Comparison of ENCODE assay signal across 9 cellular contexts in the genomic region with DNA sequence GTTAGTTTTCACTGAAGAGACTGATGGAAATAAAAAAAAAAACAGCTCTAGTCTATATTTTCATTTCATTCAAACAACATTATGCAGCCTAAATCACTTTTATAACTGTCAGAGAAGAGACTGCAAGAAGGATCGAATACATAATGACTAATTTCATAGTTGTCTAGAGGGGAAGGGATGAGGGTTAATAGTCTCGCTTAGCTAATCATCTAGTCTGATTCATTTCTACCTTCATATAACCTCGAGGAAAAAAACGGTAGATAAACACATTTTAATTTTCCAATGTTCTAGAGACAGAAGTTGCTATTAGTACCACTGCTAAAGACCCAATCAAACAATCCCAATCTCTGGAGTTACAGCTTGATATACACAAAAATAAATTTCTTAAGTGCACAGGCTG. TPM values are rescaled to one million over a fixed set of nuclear protein-coding genes. Genes with fewer than 3 reads are reported as not detected.
DNase-seq lines count a peak whose midpoint lies in the region; TF ChIP-seq lines count a peak whose summit lies in the region.
"Had no signal": no experiment of that assay in that cellular context is flagged by ENCODE, and none has a peak within 500 bp of the region (broad histone marks: within the 10 kb centered on the region; RNA-seq: fewer than 3 reads in every experiment).

No MANE protein-coding gene starts in this region.

- TF ChIP-seq CTCF in AG04450 (IDR thresholded peaks at IDR 0.05; ENCODE audit: low read depth, low read length) = no peak
- no peak for TF ChIP-seq CTCF in H9 (conservative IDR thresholded peaks at IDR 0.05)
- no peak for TF ChIP-seq CTCF in tibial nerve (IDR thresholded peaks at IDR 0.05)

- no peak overlapping the region for H4K91ac ChIP-seq in H9 (ENCODE audit: insufficient read length, low read depth, low read length)

- no peak overlapping the region for H3K23ac ChIP-seq in H9 (ENCODE audit: insufficient read length, low read depth, low read length)

- H3K79me2 ChIP-seq in H9 (ENCODE audit: insufficient read depth, low read length) = peaks cover 66% of the 10 kb centered on the region; the same call in 1 of the 2 replicates

- H3K27ac ChIP-seq in AG04450 (ENCODE audit: low read depth, low read length) (no peak overlapping the region), H9 (ENCODE audit: insufficient read length, low read depth, low read length) (no peak overlapping the region), tibial nerve (no peak overlapping the region)

- H3K9ac ChIP-seq in H9 (ENCODE audit: extremely low read depth, insufficient read length, low read length) = no peak overlapping the region

- CTCF ChIA-PET in AG04450 (lab: Charles Lee) (interaction anchor here (1.6 kb wide), 1 partner anchor 139 kb away, joined by 11 read pairs; no protein-coding TSS in a partner anchor), HEK293T (lab: Yijun Ruan, JAX) (interaction anchor here (1.1 kb wide), 1 partner anchor 139 kb away, joined by 4 read pairs; no protein-coding TSS in a partner anchor)

- H3K4me1 ChIP-seq in H9 (ENCODE audit: insufficient read depth, low read length) (no peaks in the 10 kb centered on the region; the same call in 1 of the 2 replicates), tibial nerve (peaks cover 0 to 56% (median 38%) of the 10 kb centered on the region in 4 donors)

- peaks cover 34 to 44% of the 10 kb centered on the region in 2 experiments for H3K4me1 Mint-ChIP-seq in H9
- peaks cover 34% of the 10 kb centered on the region for H3K4me1 Mint-ChIP-seq in activated T-helper 2 cell treated with anti-CD3 and anti-CD28 coated beads, Interferon-gamma antibody, Interleukin-2, Interleukin-4, amounts not matched to agents 10 μg/mL and 5 μg/mL and 100 μg/mL, durations not matched to agents 14 hours and 24 hours and 36 hours (ENCODE audit: low read depth)

- no peak for TF ChIP-seq EP300 in tibial nerve (IDR thresholded peaks at IDR 0.05)

- POLR2A ChIA-PET in AG04450 (lab: Yijun Ruan, JAX) (interaction anchor here (0.5 to 0.8 kb wide), 3 partner anchors 29 to 118 kb away, joined by 3 read pairs; a partner anchor contains a TSS), HEK293T (lab: Yijun Ruan, JAX) (no interaction called here)

- H2BK120ac ChIP-seq in H9 (ENCODE audit: low read depth, low read length, poor library complexity, severe bottlenecking) = no peak overlapping the region

- no peak overlapping the region for H2AK5ac ChIP-seq in H9 (ENCODE audit: insufficient read length, low read length)

- no peak overlapping the region for H3T11ph ChIP-seq in H9 (ENCODE audit: low read length)

- H3K9me3 Mint-ChIP-seq in H9 = no peaks in the 10 kb centered on the region
- H3K9me3 Mint-ChIP-seq in activated T-helper 2 cell treated with anti-CD3 and anti-CD28 coated beads, Interferon-gamma antibody, Interleukin-2, Interleukin-4, amounts not matched to agents 10 μg/mL and 5 μg/mL and 100 μg/mL, durations not matched to agents 14 hours and 24 hours and 36 hours = no peaks in the 10 kb centered on the region

- H3K14ac ChIP-seq in H9 (ENCODE audit: insufficient read depth, low read length) = no peak overlapping the region

- DNase-seq in AG04450 (ENCODE audit: low read depth, low spot score) = no peak
- no peak for DNase-seq in H9
- no peak for DNase-seq in activated T-helper 2 cell treated with anti-CD3 and anti-CD28 coated beads, Interferon-gamma antibody, Interleukin-2, Interleukin-4, amounts not matched to agents 10 μg/mL and 5 μg/mL and 100 μg/mL, durations not matched to agents 14 hours and 24 hours and 36 hours (ENCODE audit: low spot score)
- DNase-seq in iris pigment epithelial cell (ENCODE audit: low read depth) = peak; percentile 71
- DNase-seq in NCI-H2107 (lab: John Stamatoyannopoulos, UW) = no peak
- DNase-seq in NCI-H446 (lab: John Stamatoyannopoulos, UW) = no peak
- DNase-seq in tibial nerve (ENCODE audit: low spot score in 2 of 2) = no peak
- no peak for DNase-seq in HEK293T (ENCODE audit: extremely low spot score)
- DNase-seq: central memory CD4-positive, alpha-beta T cell had no signal

- no peak overlapping the region for H3K27ac Mint-ChIP-seq in H9
- H3K27ac Mint-ChIP-seq in activated T-helper 2 cell treated with anti-CD3 and anti-CD28 coated beads, Interferon-gamma antibody, Interleukin-2, Interleukin-4, amounts not matched to agents 10 μg/mL and 5 μg/mL and 100 μg/mL, durations not matched to agents 14 hours and 24 hours and 36 hours = peak overlapping the region; percentile 81

- peaks cover 3% of the 10 kb centered on the region for H3K79me1 ChIP-seq in H9 (ENCODE audit: insufficient read depth, low read depth, low read length, poor library complexity, severe bottlenecking)

- intact Hi-C loops in activated T-helper 2 cell treated with anti-CD3 and anti-CD28 coated beads, Interferon-gamma antibody, Interleukin-2, Interleukin-4, amounts not matched to agents 10 μg/mL and 5 μg/mL and 100 μg/mL, durations not matched to agents 14 hours and 24 hours and 36 hours (cut with micrococcal nuclease) = loop anchor here (10.0 kb wide), 2 partner anchors 139 to 649 kb away; a partner anchor contains a TSS

- H3K4me2 ChIP-seq in H9 (ENCODE audit: insufficient read depth, insufficient read length, low read length) = peak overlapping the region; percentile 86

- no peak overlapping the region for H2BK20ac ChIP-seq in H9 (ENCODE audit: low read depth, low read length, poor library complexity, severe bottlenecking)

- no peak overlapping the region for H2BK15ac ChIP-seq in H9 (ENCODE audit: low read depth, low read length)

- no peak for TF ChIP-seq POLR2A in tibial nerve (IDR thresholded peaks at IDR 0.05)

- no peak overlapping the region; a peak in 3 of 5 replicates for H3K4me3 Mint-ChIP-seq in H9
- no peak overlapping the region for H3K4me3 Mint-ChIP-seq in activated T-helper 2 cell treated with anti-CD3 and anti-CD28 coated beads, Interferon-gamma antibody, Interleukin-2, Interleukin-4, amounts not matched to agents 10 μg/mL and 5 μg/mL and 100 μg/mL, durations not matched to agents 14 hours and 24 hours and 36 hours (ENCODE audit: low read depth)

- peaks cover 20 to 31% (median 27%) of the 10 kb centered on the region in 3 experiments for H3K36me3 Mint-ChIP-seq in H9 (ENCODE audit: insufficient read depth in 1 of 3, low read depth in 3 of 3)
- H3K36me3 Mint-ChIP-seq in activated T-helper 2 cell treated with anti-CD3 and anti-CD28 coated beads, Interferon-gamma antibody, Interleukin-2, Interleukin-4, amounts not matched to agents 10 μg/mL and 5 μg/mL and 100 μg/mL, durations not matched to agents 14 hours and 24 hours and 36 hours (ENCODE audit: low read depth) = peaks cover 51% of the 10 kb centered on the region

- H2BK5ac ChIP-seq in H9 (ENCODE audit: insufficient read length, low read length) = no peak overlapping the region

- H3K4ac ChIP-seq in H9 (ENCODE audit: low read depth, low read length) = no peak overlapping the region

- no peak overlapping the region for H4K8ac ChIP-seq in H9 (replicated peaks; ENCODE audit: insufficient read length, low read depth, low read length)

- H2AFZ ChIP-seq in H9 (ENCODE audit: low read length) = no peak overlapping the region

- no peaks in the 10 kb centered on the region for H4K20me1 ChIP-seq in H9 (ENCODE audit: control insufficient read depth, insufficient read depth, insufficient read length)

- peak overlapping the region; percentile 39; the same call in 1 of the 2 replicates for H3K4me3 ChIP-seq in AG04450 (ENCODE audit: low read depth, low read length)
- H3K4me3 ChIP-seq in tibial nerve = peak overlapping the region in 1 of 4 donors; percentile 14

- no peak overlapping the region for H4K5ac ChIP-seq in H9 (ENCODE audit: insufficient read length, low read depth, low read length)

- H3K9me3 ChIP-seq in AG04450 (ENCODE audit: control insufficient read depth, insufficient read depth, low read length) (peaks cover 2% of the 10 kb centered on the region; the same call in 1 of the 2 replicates), H9 (ENCODE audit: control insufficient read depth, low read depth, low read length) (no peaks in the 10 kb centered on the region), tibial nerve (no peaks in the 10 kb centered on the region)

- no peaks in the 10 kb centered on the region for H3K27me3 Mint-ChIP-seq in H9 (ENCODE audit: low read depth)
- no peaks in the 10 kb centered on the region for H3K27me3 Mint-ChIP-seq in activated T-helper 2 cell treated with anti-CD3 and anti-CD28 coated beads, Interferon-gamma antibody, Interleukin-2, Interleukin-4, amounts not matched to agents 10 μg/mL and 5 μg/mL and 100 μg/mL, durations not matched to agents 14 hours and 24 hours and 36 hours (ENCODE audit: low read depth)

- no peaks in the 10 kb centered on the region for H3K27me3 ChIP-seq in AG04450 (ENCODE audit: control insufficient read depth, insufficient read depth, low read length)
- no peaks in the 10 kb centered on the region for H3K27me3 ChIP-seq in H9 (ENCODE audit: insufficient read depth, low read length)
- H3K27me3 ChIP-seq in tibial nerve = no peaks in the 10 kb centered on the region

- H3K18ac ChIP-seq in H9 (ENCODE audit: insufficient read length, low read depth, low read length) = no peak overlapping the region

- peaks cover 6% of the 10 kb centered on the region for H3K23me2 ChIP-seq in H9 (ENCODE audit: insufficient read length, low read depth, low read length, poor library complexity, severe bottlenecking)

- no CpG with 5 or more reads among the region's 4 CpGs for WGBS in H9 (ENCODE audit: extremely low coverage, insufficient read length, low lambda C conversion rate)
- 27 to 35% methylated on average over 4 of the region's 4 CpGs for WGBS in tibial nerve, 2 donors

- H3K56ac ChIP-seq in H9 (ENCODE audit: insufficient read length, low read depth, low read length) = no peak overlapping the region

- peaks cover 0 to 4% (median 0%) of the 10 kb centered on the region in 3 donors for H3K36me3 ChIP-seq in tibial nerve

- H2BK12ac ChIP-seq in H9 (ENCODE audit: insufficient read length, low read depth, low read length) = no peak overlapping the region

TF ChIP-seq in HEK293T, 16 proteins besides CTCF, POLR2A, EP300 and RAD21 (continues in another document):
- no peak for TF ChIP-seq SP1 (IDR thresholded peaks at IDR 0.05)
- TF ChIP-seq CTBP1 (IDR thresholded peaks at IDR 0.05; ENCODE audit: borderline replicate concordance) = no peak
- TF ChIP-seq FOXA1 (IDR thresholded peaks at IDR 0.05) = no peak
- no peak for TF ChIP-seq L3MBTL2 (conservative IDR thresholded peaks at IDR 0.05)

RNA-seq across cellular contexts. Expression of a gene that starts 3.5 kb away (rescaled TPM):
- polyA plus RNA-seq in AG04450 (2011; rRNA removed) = 123 and 142 TPM in 2 replicates
- polyA minus RNA-seq in AG04450 (2011; rRNA and poly(A)+ RNA removed) = 150 and 164 TPM in 2 replicates
- total RNA-seq in H9 (2021) = 271 TPM in 2 replicates
- total RNA-seq in activated T-helper 2 cell treated with anti-CD3 and anti-CD28 coated beads, Interferon-gamma antibody, Interleukin-2, Interleukin-4, amounts not matched to agents 10 μg/mL and 5 μg/mL and 100 μg/mL, durations not matched to agents 14 hours and 24 hours and 36 hours = 262 and 269 TPM in 2 replicates
- total RNA-seq in tibial nerve = 100 to 1,000 TPM in 3 of 4 donors, 10 to 100 TPM in 1; 99.0 to 136 (median 121) TPM

RNA-seq across cellular contexts. Expression of a gene that starts 29.4 kb away (rescaled TPM):
- 35.1 and 51.6 TPM in 2 replicates for polyA plus RNA-seq in AG04450 (2011; rRNA removed)
- polyA minus RNA-seq in AG04450 (2011; rRNA and poly(A)+ RNA removed) = 33.2 and 53.6 TPM in 2 replicates
- total RNA-seq in H9 (2021) (8.1 and 8.6 TPM in 2 replicates), tibial nerve (10 to 100 TPM; 33.9 to 38.0 (median 35.6) TPM)
- 12.5 and 14.6 TPM in 2 replicates for total RNA-seq in activated T-helper 2 cell treated with anti-CD3 and anti-CD28 coated beads, Interferon-gamma antibody, Interleukin-2, Interleukin-4, amounts not matched to agents 10 μg/mL and 5 μg/mL and 100 μg/mL, durations not matched to agents 14 hours and 24 hours and 36 hours
